2 cellular contexts compared by ENCODE assay signal in genomic region chr5:56337715-56338319, GRCh38.
TF ChIP-seq lines count a peak whose summit lies in the region.

No MANE protein-coding gene starts in this region.

TF ChIP-seq in SK-N-SH, 30 proteins besides CTCF, POLR2A, EP300 and RAD21 (continued from another document):
- TF ChIP-seq REST (IDR thresholded peaks at IDR 0.05; ENCODE audit: low read depth, low read length) (no peak), TCF12 (IDR thresholded peaks at IDR 0.05) (no peak), FOXJ3 (CRISPR knock-in tag; IDR thresholded peaks at IDR 0.05) (no peak), JUND (IDR thresholded peaks at IDR 0.05) (no peak), PBX3 (IDR thresholded peaks at IDR 0.05) (no peak), GABPA (IDR thresholded peaks at IDR 0.05; ENCODE audit: low read depth) (no peak), RFX5 (IDR thresholded peaks at IDR 0.05; ENCODE audit: low read length) (no peak), EZH2phosphoT487 (IDR thresholded peaks at IDR 0.05; ENCODE audit: borderline replicate concordance, low read depth) (no peak), CHD2 (IDR thresholded peaks at IDR 0.05; ENCODE audit: low read length, partially characterized antibody) (no peak), ZBTB33 (IDR thresholded peaks at IDR 0.05; ENCODE audit: borderline replicate concordance, low read depth) (no peak), USF1 (IDR thresholded peaks at IDR 0.05; ENCODE audit: borderline replicate concordance, low read depth) (no peak), NFIC (IDR thresholded peaks at IDR 0.05; ENCODE audit: borderline replicate concordance) (no peak)
TF ChIP-seq in SK-N-SH: peak in this region for 0.

TF ChIP-seq in endothelial cell of umbilical vein, 7 proteins besides CTCF, POLR2A, EP300 and RAD21 (continued from another document):
- TF ChIP-seq JUN (IDR thresholded peaks at IDR 0.05; ENCODE audit: borderline replicate concordance, insufficient read depth, insufficient read length, low read depth) (peak; percentile 18), FOS (IDR thresholded peaks at IDR 0.05; ENCODE audit: borderline replicate concordance, insufficient read depth, low read length) (peak; percentile 56)
